8 cellular contexts compared by ENCODE assay signal in genomic region chr1:26336477-26337205, GRCh38. TPM values are rescaled to one million over a fixed set of nuclear protein-coding genes. Genes with fewer than 3 reads are reported as not detected.
DNase-seq lines count a peak whose midpoint lies in the region; ATAC-seq lines count a peak whose summit lies in the region.

No MANE protein-coding gene starts in this region.

- peaks cover 35% of the 10 kb centered on the region for H3K27me3 ChIP-seq in SJSA1 (replicated peaks)
- H3K27me3 ChIP-seq in right cardiac atrium (ENCODE audit: control insufficient read depth, insufficient read depth): no peaks in the 10 kb centered on the region

- WGBS in right cardiac atrium: 10% methylated on average over 52 of the region's 52 CpGs

- no peaks in the 10 kb centered on the region for H3K27me3 Mint-ChIP-seq in IgD-negative memory B cell

- H3K4me3 ChIP-seq in SJSA1: peak overlapping the region; percentile 26
- peak overlapping the region; percentile 44 for H3K4me3 ChIP-seq in right cardiac atrium (ENCODE audit: low read length)
- peak overlapping the region; percentile 23 to 52 (median 36) for H3K4me3 ChIP-seq in skin epidermis

- H3K9me3 ChIP-seq in SJSA1 (replicated peaks) (no peaks in the 10 kb centered on the region), right cardiac atrium (ENCODE audit: control insufficient read depth, low read length) (no peaks in the 10 kb centered on the region)

- peak overlapping the region; percentile 87 to 97 (median 91) for H3K4me3 Mint-ChIP-seq in IgD-negative memory B cell

- H3K36me3 ChIP-seq in SJSA1: no peaks in the 10 kb centered on the region

- peaks cover 8% of the 10 kb centered on the region for H3K4me1 ChIP-seq in SJSA1 (replicated peaks)
- no peaks in the 10 kb centered on the region for H3K4me1 ChIP-seq in right cardiac atrium (ENCODE audit: control insufficient read depth, insufficient read depth, low read length)

- DNase-seq in SJSA1 (ENCODE audit: low read depth in 1 of 2, low spot score in 2 of 2) (no peak), right cardiac atrium (peak; percentile 58 to 87 (median 86)), SIG-M5 (lab: John Stamatoyannopoulos, UW) (no peak)
- peak; percentile 67 to 81 for DNase-seq in activated naive CD4-positive, alpha-beta T cell treated with anti-CD3 and anti-CD28 coated beads, Interleukin-2, amount 50 U/mL, for 72 hours (ENCODE audit: low spot score in 2 of 2)

- H3K27ac ChIP-seq in SJSA1: no peak overlapping the region
- no peak overlapping the region for H3K27ac ChIP-seq in right cardiac atrium (ENCODE audit: low read length)
- H3K27ac ChIP-seq in skin epidermis: peak overlapping the region in 5 of 21 experiments; percentile 4 to 60 (median 42)

- ATAC-seq in GM19035 (IDR thresholded peaks at IDR 0.05; ENCODE audit: unreplicated experiment) (peak; percentile 81), right cardiac atrium (peak; percentile 82 to 85), HG02938 (IDR thresholded peaks at IDR 0.05; ENCODE audit: unreplicated experiment) (no peak)
- ATAC-seq in activated naive CD4-positive, alpha-beta T cell treated with anti-CD3 and anti-CD28 coated beads, Interleukin-2, amount 50 U/mL, for 72 hours: peak; percentile 90 to 93

- H3K36me3 Mint-ChIP-seq in IgD-negative memory B cell: no peaks in the 10 kb centered on the region
- no peaks in the 10 kb centered on the region for H3K36me3 Mint-ChIP-seq in activated naive CD4-positive, alpha-beta T cell treated with anti-CD3 and anti-CD28 coated beads, Interleukin-2, amount 50 U/mL, for 72 hours

- intact Hi-C loops in right cardiac atrium (cut with DNase I): no loop called here

- H3K9me3 Mint-ChIP-seq in IgD-negative memory B cell: no peaks in the 10 kb centered on the region
- H3K9me3 Mint-ChIP-seq in activated naive CD4-positive, alpha-beta T cell treated with anti-CD3 and anti-CD28 coated beads, Interleukin-2, amount 50 U/mL, for 72 hours: no peaks in the 10 kb centered on the region

- H3K4me1 Mint-ChIP-seq in IgD-negative memory B cell: peaks cover 0 to 8% (median 5%) of the 10 kb centered on the region in 3 donors

- peak overlapping the region in 1 of 3 donors; percentile 32 for H3K27ac Mint-ChIP-seq in IgD-negative memory B cell
- no peak overlapping the region for H3K27ac Mint-ChIP-seq in activated naive CD4-positive, alpha-beta T cell treated with anti-CD3 and anti-CD28 coated beads, Interleukin-2, amount 50 U/mL, for 72 hours

RNA-seq across cellular contexts. Expression of gene CRYBG2, which starts 17.3 kb away (rescaled TPM):
- polyA plus RNA-seq in IgD-negative memory B cell (3.1 TPM), right cardiac atrium (not detected)
- not detected in 2 replicates for total RNA-seq in SJSA1 (2014; rRNA removed; shearing (Covaris generic))
- 1 to 10 TPM; 1.0 to 6.0 TPM for total RNA-seq in activated naive CD4-positive, alpha-beta T cell treated with anti-CD3 and anti-CD28 coated beads, Interleukin-2, amount 50 U/mL, for 72 hours
- not detected for total RNA-seq in right cardiac atrium

RNA-seq across cellular contexts. Expression of gene CD52, which starts 18.9 kb away (rescaled TPM):
- polyA plus RNA-seq in IgD-negative memory B cell: 10,525 TPM
- total RNA-seq in SJSA1 (2014; rRNA removed; shearing (Covaris generic)): not detected in 2 replicates
- 100 to 1,000 TPM; 343 to 698 TPM for total RNA-seq in activated naive CD4-positive, alpha-beta T cell treated with anti-CD3 and anti-CD28 coated beads, Interleukin-2, amount 50 U/mL, for 72 hours
- total RNA-seq in right cardiac atrium: 1 to 10 TPM; 1.8 to 5.7 (median 4.1) TPM
- polyA plus RNA-seq in right cardiac atrium: 4.5 TPM

RNA-seq across cellular contexts. Expression of gene UBXN11, which starts 30.2 kb away (rescaled TPM):
- polyA plus RNA-seq in IgD-negative memory B cell (11.2 TPM), right cardiac atrium (13.3 TPM)
- 4.0 and 12.0 TPM in 2 replicates for total RNA-seq in SJSA1 (2014; rRNA removed; shearing (Covaris generic))
- total RNA-seq in activated naive CD4-positive, alpha-beta T cell treated with anti-CD3 and anti-CD28 coated beads, Interleukin-2, amount 50 U/mL, for 72 hours: 10 to 100 TPM; 21.0 to 25.8 TPM
- 10 to 100 TPM; 13.7 to 18.5 (median 16.0) TPM for total RNA-seq in right cardiac atrium

RNA-seq across cellular contexts. Expression of gene ZNF683, which starts 35.9 kb away (rescaled TPM):
- polyA plus RNA-seq in IgD-negative memory B cell (8.8 TPM), right cardiac atrium (not detected)
- total RNA-seq in SJSA1 (2014; rRNA removed; shearing (Covaris generic)): not detected in 2 replicates
- not detected for total RNA-seq in activated naive CD4-positive, alpha-beta T cell treated with anti-CD3 and anti-CD28 coated beads, Interleukin-2, amount 50 U/mL, for 72 hours
- total RNA-seq in right cardiac atrium: under 1 TPM in 1 of 4 donors, not detected in 3; 0.23 TPM

RNA-seq across cellular contexts. Expression of gene SH3BGRL3, which starts 56.8 kb away (rescaled TPM):
- 1,152 TPM for polyA plus RNA-seq in IgD-negative memory B cell
- total RNA-seq in SJSA1 (2014; rRNA removed; shearing (Covaris generic)): 36.5 and 38.9 TPM in 2 replicates
- 100 to 1,000 TPM; 261 to 364 TPM for total RNA-seq in activated naive CD4-positive, alpha-beta T cell treated with anti-CD3 and anti-CD28 coated beads, Interleukin-2, amount 50 U/mL, for 72 hours
- total RNA-seq in right cardiac atrium: 10 to 100 TPM; 28.9 to 71.3 (median 51.1) TPM
- polyA plus RNA-seq in right cardiac atrium: 41.9 TPM

Comparison
In these comparisons a context has a peak if more than half of its experiments do, and no peak if none do; other contexts are left out.
1. DNase-seq: peak in activated naive CD4-positive, alpha-beta T cell treated with anti-CD3 and anti-CD28 coated beads, Interleukin-2, amount 50 U/mL, for 72 hours (2 of 2) and right cardiac atrium (3 of 3); none in SJSA1 (0 of 2) and SIG-M5 (single experiment).
2. RNA of gene CD52, which starts 18.9 kb away (total RNA-seq): 343 to 698 TPM in activated naive CD4-positive, alpha-beta T cell treated with anti-CD3 and anti-CD28 coated beads, Interleukin-2, amount 50 U/mL, for 72 hours; 1.8 to 5.7 TPM in right cardiac atrium and not detected in SJSA1; every median in the first group is over 10 times any median in the second.
3. Peak in every context shown above with its lines, with median percentiles within 50 percentile points of each other: H3K4me3 ChIP-seq.